ENCODE assay signal across 23 cellular contexts in genomic region chr11:74474316-74474715, GRCh38.
DNase-seq lines count a peak whose midpoint lies in the region; ATAC-seq and TF ChIP-seq lines count a peak whose summit lies in the region.
"Had no signal": no experiment of that assay in that cellular context is flagged by ENCODE, and none has a peak within 500 bp of the region (broad histone marks: within the 10 kb centered on the region; RNA-seq: fewer than 3 reads in every experiment).

No MANE protein-coding gene starts in this region.

- no peaks in the 10 kb centered on the region for H3K27me3 ChIP-seq in BLaER1 treated with 17β-estradiol and CSF1 and Interleukin-3, amounts not matched to agents 10 nM and 100 nM
- no peaks in the 10 kb centered on the region for H3K27me3 ChIP-seq in neutrophil
- H3K27me3 ChIP-seq: BE2C had no signal

- no peaks in the 10 kb centered on the region for H3K27me3 Mint-ChIP-seq in dendritic cell treated with granulocyte-macrophage colony-stimulating factor and Interleukin-4, amounts not matched to agents 40 ng/mL and 50 ng/mL, for 4 days
- peaks cover 7% of the 10 kb centered on the region for H3K27me3 Mint-ChIP-seq in stimulated activated naive CD8-positive, alpha-beta T cell treated with anti-CD3 and anti-CD28 coated beads, Interleukin-15, amount 100 ng/mL, for 72 hours

- peaks cover 52% of the 10 kb centered on the region for H3K4me1 Mint-ChIP-seq in dendritic cell treated with granulocyte-macrophage colony-stimulating factor and Interleukin-4, amounts not matched to agents 40 ng/mL and 50 ng/mL, for 4 days (ENCODE audit: low read depth)
- peaks cover 10% of the 10 kb centered on the region for H3K4me1 Mint-ChIP-seq in stimulated activated naive CD8-positive, alpha-beta T cell treated with anti-CD3 and anti-CD28 coated beads, Interleukin-15, amount 100 ng/mL, for 72 hours
- H3K4me1 Mint-ChIP-seq: CD4-positive, alpha-beta memory T cell; GM23338 had no signal

- intact Hi-C loops in dendritic cell treated with granulocyte-macrophage colony-stimulating factor and Interleukin-4, amounts not matched to agents 40 ng/mL and 50 ng/mL, for 4 days (cut with micrococcal nuclease): no loop called here

- H3K9me3 Mint-ChIP-seq in dendritic cell treated with granulocyte-macrophage colony-stimulating factor and Interleukin-4, amounts not matched to agents 40 ng/mL and 50 ng/mL, for 4 days: no peaks in the 10 kb centered on the region
- no peaks in the 10 kb centered on the region for H3K9me3 Mint-ChIP-seq in stimulated activated naive CD8-positive, alpha-beta T cell treated with anti-CD3 and anti-CD28 coated beads, Interleukin-15, amount 100 ng/mL, for 72 hours
- H3K9me3 Mint-ChIP-seq: GM23338 had no signal

- H4K20me1 ChIP-seq in BLaER1 treated with 17β-estradiol and CSF1 and Interleukin-3, amounts not matched to agents 10 nM and 100 nM: no peaks in the 10 kb centered on the region

- peak; percentile 5 for DNase-seq in D341Med (ENCODE audit: low spot score)
- DNase-seq in stimulated activated naive CD8-positive, alpha-beta T cell treated with anti-CD3 and anti-CD28 coated beads, Interleukin-15, amount 100 ng/mL, for 72 hours: no peak
- DNase-seq in NCI-H2107 treated with DMSO at 0.1 percent for 48 hours (lab: John Stamatoyannopoulos, UW; ENCODE audit: unreplicated experiment): no peak
- DNase-seq: BE2C; Caco-2; CD4-positive, alpha-beta memory T cell; DND-41; KG1; NCI-H1092 treated with DMSO at 0.1 percent for 48 hours; NCI-H1436 treated with DMSO at 0.1 percent for 48 hours; NCI-H1930; NCI-H345; NCI-H524; NCI-H774; PC-3; SHP77 treated with DMSO at 0.1 percent for 48 hours had no signal

- no peaks in the 10 kb centered on the region for H3K36me3 ChIP-seq in BLaER1 treated with 17β-estradiol and CSF1 and Interleukin-3, amounts not matched to agents 10 nM and 100 nM
- no peaks in the 10 kb centered on the region for H3K36me3 ChIP-seq in neutrophil
- H3K36me3 ChIP-seq: BE2C, HAP-1 had no signal

- no peak for TF ChIP-seq CTCF in neutrophil (IDR thresholded peaks at IDR 0.05)

- peaks cover 0 to 5% (median 0%) of the 10 kb centered on the region in 11 experiments; a peak in 2 of 22 replicates for H3K9me3 ChIP-seq in BLaER1 treated with 17β-estradiol and CSF1 and Interleukin-3, amounts not matched to agents 10 nM and 100 nM (replicated peaks in 1 of 11)
- H3K9me3 ChIP-seq in neutrophil: no peaks in the 10 kb centered on the region
- H3K9me3 ChIP-seq: BE2C, Caco-2, HAP-1 had no signal

- peaks cover 0 to 60% (median 19%) of the 10 kb centered on the region in 10 experiments; a peak in 11 of 20 replicates for H3K4me1 ChIP-seq in BLaER1 treated with 17β-estradiol and CSF1 and Interleukin-3, amounts not matched to agents 10 nM and 100 nM
- peaks cover 19 to 20% of the 10 kb centered on the region in 2 experiments for H3K4me1 ChIP-seq in neutrophil (ENCODE audit: control insufficient read depth in 1 of 2, insufficient read depth in 1 of 2, low read depth in 1 of 2, low read length in 1 of 2)
- H3K4me1 ChIP-seq: BE2C, Caco-2, HAP-1 had no signal

- peak overlapping the region in 2 of 11 experiments; percentile 11 to 25; a peak in 2 of 22 replicates for H3K27ac ChIP-seq in BLaER1 treated with 17β-estradiol and CSF1 and Interleukin-3, amounts not matched to agents 10 nM and 100 nM
- peak overlapping the region; percentile 55 for H3K27ac ChIP-seq in neutrophil
- H3K27ac ChIP-seq: SK-N-MC had no signal

- ATAC-seq in stimulated activated naive CD8-positive, alpha-beta T cell treated with anti-CD3 and anti-CD28 coated beads, Interleukin-15, amount 100 ng/mL, for 72 hours: no peak
- ATAC-seq in HG02588 (IDR thresholded peaks at IDR 0.05; ENCODE audit: unreplicated experiment): no peak
- ATAC-seq: GM23338, PC-3 had no signal

- H3K4me3 ChIP-seq in BLaER1 treated with 17β-estradiol and CSF1 and Interleukin-3, amounts not matched to agents 10 nM and 100 nM: no peak overlapping the region
- H3K4me3 ChIP-seq in neutrophil (ENCODE audit: low read depth in 1 of 2, low read length in 1 of 2): no peak overlapping the region
- H3K4me3 ChIP-seq: GM23338, HAP-1, SK-N-MC had no signal

- H3K27ac Mint-ChIP-seq in dendritic cell treated with granulocyte-macrophage colony-stimulating factor and Interleukin-4, amounts not matched to agents 40 ng/mL and 50 ng/mL, for 4 days: peak overlapping the region; percentile 42
- H3K27ac Mint-ChIP-seq in stimulated activated naive CD8-positive, alpha-beta T cell treated with anti-CD3 and anti-CD28 coated beads, Interleukin-15, amount 100 ng/mL, for 72 hours: no peak overlapping the region
- H3K27ac Mint-ChIP-seq: GM23338 had no signal

- H3K4me2 ChIP-seq in BLaER1 treated with 17β-estradiol and CSF1 and Interleukin-3, amounts not matched to agents 10 nM and 100 nM: peak overlapping the region in 6 of 11 experiments; percentile 14 to 68 (median 50); a peak in 12 of 22 replicates
- H3K4me2 ChIP-seq: GM23338 had no signal

- H3K9ac ChIP-seq in BLaER1 treated with 17β-estradiol and CSF1 and Interleukin-3, amounts not matched to agents 10 nM and 100 nM: no peak overlapping the region

- no peak overlapping the region for H3K4me3 Mint-ChIP-seq in dendritic cell treated with granulocyte-macrophage colony-stimulating factor and Interleukin-4, amounts not matched to agents 40 ng/mL and 50 ng/mL, for 4 days
- no peak overlapping the region for H3K4me3 Mint-ChIP-seq in stimulated activated naive CD8-positive, alpha-beta T cell treated with anti-CD3 and anti-CD28 coated beads, Interleukin-15, amount 100 ng/mL, for 72 hours
- H3K4me3 Mint-ChIP-seq: CD4-positive, alpha-beta memory T cell; GM23338 had no signal

- H3K36me3 Mint-ChIP-seq in dendritic cell treated with granulocyte-macrophage colony-stimulating factor and Interleukin-4, amounts not matched to agents 40 ng/mL and 50 ng/mL, for 4 days (ENCODE audit: low read depth): no peaks in the 10 kb centered on the region
- H3K36me3 Mint-ChIP-seq: CD4-positive, alpha-beta memory T cell had no signal
